ENCODE assay signal across 9 cellular contexts in genomic region chr17:44083250-44083849, GRCh38. TPM values are rescaled to one million over a fixed set of nuclear protein-coding genes. Genes with fewer than 3 reads are reported as not detected.
DNase-seq lines count a peak whose midpoint lies in the region; ATAC-seq, FAIRE-seq and TF ChIP-seq lines count a peak whose summit lies in the region.
"Had no signal": no experiment of that assay in that cellular context is flagged by ENCODE, and none has a peak within 500 bp of the region (broad histone marks: within the 10 kb centered on the region; RNA-seq: fewer than 3 reads in every experiment).

No MANE protein-coding gene starts in this region.

- H3K4me1 ChIP-seq in neuronal stem cell (ENCODE audit: control insufficient read depth in 2 of 2, insufficient read depth in 1 of 2, low read depth in 1 of 2, low read length in 2 of 2) = peaks cover 30 to 34% of the 10 kb centered on the region in 2 donors

- no peak overlapping the region for H3K18ac ChIP-seq in neuronal stem cell (ENCODE audit: low read length)

- H2BK15ac ChIP-seq in neuronal stem cell (ENCODE audit: low read length) = no peak overlapping the region

- H3K9me3 ChIP-seq in neuronal stem cell (replicated peaks in 1 of 2; ENCODE audit: control insufficient read depth in 2 of 2, insufficient read depth in 1 of 2, low read depth in 1 of 2, low read length in 2 of 2) = no peaks in the 10 kb centered on the region

- no peaks in the 10 kb centered on the region for H3K27me3 ChIP-seq in bronchial epithelial cell (ENCODE audit: control insufficient read depth, insufficient read depth, low read length)
- no peaks in the 10 kb centered on the region for H3K27me3 ChIP-seq in neuronal stem cell (ENCODE audit: control insufficient read depth in 3 of 3, insufficient read depth in 3 of 3, low read depth in 1 of 3, low read length in 3 of 3)

- peaks cover 16% of the 10 kb centered on the region for H3K36me3 ChIP-seq in bronchial epithelial cell (ENCODE audit: control insufficient read depth, insufficient read depth, low read length)
- peaks cover 45 to 46% of the 10 kb centered on the region in 2 donors for H3K36me3 ChIP-seq in neuronal stem cell (replicated peaks in 1 of 2; ENCODE audit: control insufficient read depth in 2 of 2, insufficient read depth in 2 of 2, low read length in 2 of 2)

- FAIRE-seq in bronchial epithelial cell (lab: Jason Lieb, UNC) = no peak
- FAIRE-seq: A204.1 had no signal

- no peak overlapping the region for H2BK120ac ChIP-seq in neuronal stem cell (ENCODE audit: low read depth, low read length)

- peak; percentile 49 for DNase-seq in DMS 273 (lab: John Stamatoyannopoulos, UW; ENCODE audit: unreplicated experiment)
- no peak for DNase-seq in DMS 273 treated with DMSO at 0.1 percent for 48 hours (lab: John Stamatoyannopoulos, UW)
- peak; percentile 48 for DNase-seq in NCI-H146 (lab: John Stamatoyannopoulos, UW)
- peak; percentile 47 for DNase-seq in bronchial epithelial cell (ENCODE audit: low read depth)
- no peak for DNase-seq in neuronal stem cell (ENCODE audit: low spot score)
- DNase-seq in activated T-cell treated with anti-CD3 and anti-CD28 coated beads, Interleukin-2, amount 50 U/mL, for 24 hours = no peak
- no peak for DNase-seq in stimulated activated CD4-positive, alpha-beta T cell treated with anti-CD3 and anti-CD28 coated beads, Interleukin-15, amount 100 ng/mL, for 24 hours

- H2AK5ac ChIP-seq in neuronal stem cell (ENCODE audit: low read depth, low read length) = no peak overlapping the region

- no peak for ATAC-seq in HG02938 (IDR thresholded peaks at IDR 0.05; ENCODE audit: unreplicated experiment)

- no peak overlapping the region for H4K91ac ChIP-seq in neuronal stem cell (ENCODE audit: low read depth, low read length, poor library complexity)

- peak; percentile 63 for TF ChIP-seq CTCF in bronchial epithelial cell (IDR thresholded peaks at IDR 0.05; ENCODE audit: insufficient read depth, low read length, severe bottlenecking)

- H3K36me3 Mint-ChIP-seq in activated T-cell treated with anti-CD3 and anti-CD28 coated beads, Interleukin-2, amount 50 U/mL, for 24 hours (ENCODE audit: low read depth) = peaks cover 53% of the 10 kb centered on the region

- WGBS in neuronal stem cell (ENCODE audit: extremely low coverage in 2 of 2, insufficient read length in 2 of 2, insufficient replicate concordance in 1 of 2), 2 donors = no CpG with 5 or more reads among the region's 12 CpGs

- H2BK12ac ChIP-seq in neuronal stem cell (ENCODE audit: low read length) = no peak overlapping the region

- H4K8ac ChIP-seq in neuronal stem cell (ENCODE audit: low read depth, low read length) = no peak overlapping the region

- H3K4me2 ChIP-seq in neuronal stem cell (ENCODE audit: insufficient read depth, low read length, poor library complexity, severe bottlenecking) = no peak overlapping the region

- peaks cover 18% of the 10 kb centered on the region for H3K4me1 Mint-ChIP-seq in activated T-cell treated with anti-CD3 and anti-CD28 coated beads, Interleukin-2, amount 50 U/mL, for 24 hours (ENCODE audit: low read depth)

- H3K9me3 Mint-ChIP-seq in activated T-cell treated with anti-CD3 and anti-CD28 coated beads, Interleukin-2, amount 50 U/mL, for 24 hours = no peaks in the 10 kb centered on the region

- no peak overlapping the region for H3K4ac ChIP-seq in neuronal stem cell (ENCODE audit: low read length)

- no peak overlapping the region for H3K27ac ChIP-seq in neuronal stem cell (replicated peaks; ENCODE audit: low read length)

- H3K9ac ChIP-seq in neuronal stem cell (ENCODE audit: low read depth, low read length, poor library complexity) = no peak overlapping the region

- no peak overlapping the region for H3K14ac ChIP-seq in neuronal stem cell (ENCODE audit: low read length)

- H3K4me3 ChIP-seq in bronchial epithelial cell (ENCODE audit: low read depth, low read length) (no peak overlapping the region), neuronal stem cell (ENCODE audit: low read length in 2 of 2) (peak overlapping the region in 1 of 2 donors; percentile 37)

- no peak overlapping the region for H3K4me3 Mint-ChIP-seq in activated T-cell treated with anti-CD3 and anti-CD28 coated beads, Interleukin-2, amount 50 U/mL, for 24 hours

- no peaks in the 10 kb centered on the region for H3K27me3 Mint-ChIP-seq in activated T-cell treated with anti-CD3 and anti-CD28 coated beads, Interleukin-2, amount 50 U/mL, for 24 hours

- H3K79me1 ChIP-seq in neuronal stem cell (ENCODE audit: low read depth, low read length) = no peaks in the 10 kb centered on the region

- peak overlapping the region; percentile 32 for H3K23ac ChIP-seq in neuronal stem cell (ENCODE audit: low read depth, low read length, poor library complexity)

- H2BK5ac ChIP-seq in neuronal stem cell (ENCODE audit: low read length) = no peak overlapping the region

- H3K27ac Mint-ChIP-seq in activated T-cell treated with anti-CD3 and anti-CD28 coated beads, Interleukin-2, amount 50 U/mL, for 24 hours = no peak overlapping the region

- H2AFZ ChIP-seq in neuronal stem cell (ENCODE audit: low read length) = no peak overlapping the region

RNA-seq across cellular contexts. Expression of gene G6PC3, which starts 12.8 kb away (rescaled TPM):
- total RNA-seq in bronchial epithelial cell = 7.6 and 9.2 TPM in 2 replicates
- polyA plus RNA-seq in neuronal stem cell (2013, experiment 1 of 2) = 126 TPM
- 131 TPM for polyA plus RNA-seq in neuronal stem cell (2013, experiment 2 of 2)

RNA-seq across cellular contexts. Expression of gene LSM12, which starts 16.9 kb away (rescaled TPM):
- 18.9 and 20.3 TPM in 2 replicates for total RNA-seq in bronchial epithelial cell
- 88.7 TPM for polyA plus RNA-seq in neuronal stem cell (2013, experiment 1 of 2)
- 90.7 TPM for polyA plus RNA-seq in neuronal stem cell (2013, experiment 2 of 2)

RNA-seq across cellular contexts. Expression of gene HDAC5, which starts 40.1 kb away (rescaled TPM):
- 18.4 TPM in 2 replicates for total RNA-seq in bronchial epithelial cell
- polyA plus RNA-seq in neuronal stem cell (2013, experiment 1 of 2) = 43.3 TPM
- polyA plus RNA-seq in neuronal stem cell (2013, experiment 2 of 2) = 44.0 TPM

RNA-seq across cellular contexts. Expression of gene HROB, which starts 58.4 kb away (rescaled TPM):
- 0.26 and 0.64 TPM in 2 replicates for total RNA-seq in bronchial epithelial cell
- 7.6 TPM for polyA plus RNA-seq in neuronal stem cell (2013, experiment 1 of 2)
- 7.8 TPM for polyA plus RNA-seq in neuronal stem cell (2013, experiment 2 of 2)

Comparison
In these comparisons a context has a peak if more than half of its experiments do, and no peak if none do; other contexts are left out.
1. DNase-seq: peak in DMS 273 (single experiment), NCI-H146 (single experiment) and bronchial epithelial cell (single experiment); none in DMS 273 treated with DMSO at 0.1 percent for 48 hours (single experiment), neuronal stem cell (single experiment), activated T-cell treated with anti-CD3 and anti-CD28 coated beads, Interleukin-2, amount 50 U/mL, for 24 hours (single experiment) and stimulated activated CD4-positive, alpha-beta T cell treated with anti-CD3 and anti-CD28 coated beads, Interleukin-15, amount 100 ng/mL, for 24 hours (single experiment).